In the genomic region with DNA sequence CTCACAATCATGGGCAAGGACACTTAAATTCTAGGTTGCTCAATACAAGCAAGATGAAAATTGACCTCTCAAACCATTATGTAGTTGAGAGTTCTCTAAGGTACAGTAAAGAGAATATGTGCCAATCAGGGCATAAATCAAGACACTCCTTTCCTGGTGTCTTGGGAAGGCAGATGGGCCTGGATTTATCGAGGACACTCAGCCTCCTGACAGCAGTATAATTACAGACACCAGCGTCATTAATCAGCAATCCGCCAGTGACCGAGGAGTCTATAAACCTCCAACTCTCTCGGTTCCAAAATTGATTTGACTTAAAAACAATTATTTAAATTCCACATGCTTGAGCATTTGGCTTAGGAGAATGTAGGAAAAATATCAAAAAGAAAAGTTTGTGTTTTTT, we compare ENCODE assay signal across 20 cellular contexts.
"Had no signal": no experiment of that assay in that cellular context is flagged by ENCODE, and none has a peak within 500 bp of the region (broad histone marks: within the 10 kb centered on the region; RNA-seq: fewer than 3 reads in every experiment).

No MANE protein-coding gene starts in this region.

- H3K9me3 ChIP-seq: adrenal gland had no signal

- H3K36me3 Mint-ChIP-seq: activated naive CD8-positive, alpha-beta T cell treated with anti-CD3 and anti-CD28 coated beads, Interleukin-2, amount 10 ng/mL, durations not matched to agents 7 days and 5 days had no signal

- H3K4me1 Mint-ChIP-seq: activated CD4-positive, alpha-beta T cell treated with anti-CD3 and anti-CD28 coated beads for 36 hours had no signal

- ATAC-seq: activated CD4-positive, alpha-beta T cell treated with anti-CD3 and anti-CD28 coated beads for 36 hours; activated CD8-positive, alpha-beta T cell treated with anti-CD3 and anti-CD28 coated beads for 36 hours; K562 had no signal

- H3K27ac Mint-ChIP-seq: activated CD4-positive, alpha-beta T cell treated with anti-CD3 and anti-CD28 coated beads for 36 hours; activated CD8-positive, alpha-beta T cell treated with anti-CD3 and anti-CD28 coated beads for 36 hours; activated naive CD8-positive, alpha-beta T cell treated with anti-CD3 and anti-CD28 coated beads, Interleukin-2, amount 10 ng/mL, durations not matched to agents 7 days and 5 days had no signal

- H3K4me3 ChIP-seq: adrenal gland, K562, SK-N-MC had no signal

- H3K27me3 ChIP-seq: adrenal gland had no signal

- DNase-seq: activated CD4-positive, alpha-beta T cell treated with anti-CD3 and anti-CD28 coated beads for 36 hours; activated CD8-positive, alpha-beta memory T cell treated with anti-CD3 and anti-CD28 coated beads, Interleukin-2, amount 50 U/mL, for 4 hours; activated CD8-positive, alpha-beta T cell treated with anti-CD3 and anti-CD28 coated beads for 36 hours; activated naive CD4-positive, alpha-beta T cell treated with anti-CD3 and anti-CD28 coated beads, Interleukin-2, amount 50 U/mL, for 16 hours; activated naive CD8-positive, alpha-beta T cell treated with anti-CD3 and anti-CD28 coated beads, Interleukin-2, amount 10 ng/mL, durations not matched to agents 7 days and 5 days; anterior cingulate cortex; Kasumi-1; NCI-H1105 treated with DMSO at 0.1 percent for 48 hours; NCI-H1436 treated with DMSO at 0.1 percent for 48 hours; NCI-H187; NCI-H2081; NCI-H2171; NCI-H345; NCI-H510A; NCI-H748 treated with DMSO at 0.1 percent for 48 hours; T-helper 1 cell had no signal

- H3K4me3 Mint-ChIP-seq: activated CD4-positive, alpha-beta T cell treated with anti-CD3 and anti-CD28 coated beads for 36 hours; activated CD8-positive, alpha-beta T cell treated with anti-CD3 and anti-CD28 coated beads for 36 hours; activated naive CD8-positive, alpha-beta T cell treated with anti-CD3 and anti-CD28 coated beads, Interleukin-2, amount 10 ng/mL, durations not matched to agents 7 days and 5 days had no signal

- H3K27me3 Mint-ChIP-seq: activated CD8-positive, alpha-beta T cell treated with anti-CD3 and anti-CD28 coated beads for 36 hours had no signal

- H3K27ac ChIP-seq: SK-N-MC, VCaP had no signal

- H3K36me3 ChIP-seq: adrenal gland had no signal

- H3K9me3 Mint-ChIP-seq: activated CD8-positive, alpha-beta T cell treated with anti-CD3 and anti-CD28 coated beads for 36 hours; activated naive CD8-positive, alpha-beta T cell treated with anti-CD3 and anti-CD28 coated beads, Interleukin-2, amount 10 ng/mL, durations not matched to agents 7 days and 5 days had no signal
